Comparison of ENCODE assay signal across 9 cellular contexts in genomic region chrX:27671234-27671633, GRCh38.
"Had no signal": no experiment of that assay in that cellular context is flagged by ENCODE, and none has a peak within 500 bp of the region (broad histone marks: within the 10 kb centered on the region; RNA-seq: fewer than 3 reads in every experiment).

No MANE protein-coding gene starts in this region.

- H3K9ac ChIP-seq: KMS-11 had no signal

- FAIRE-seq: H1, H54, HTR-8/SVneo had no signal

- H3K27ac Mint-ChIP-seq: GM23338, H9 had no signal

- H2AFZ ChIP-seq: GM23338 had no signal

- H3K9me3 Mint-ChIP-seq: GM23338 had no signal

- ATAC-seq: GM23338 had no signal

- DNase-seq: H9, HCEC 1CT, Karpas-422, KBM-7 had no signal

- H3K4me3 ChIP-seq: GM23338 had no signal

- H3K4me2 ChIP-seq: GM23338, KMS-11 had no signal

- H3K4me3 Mint-ChIP-seq: GM23338, H9 had no signal

- H3K27ac ChIP-seq: KMS-11 had no signal
